1 cellular context compared by ENCODE assay signal in genomic region chrX:120652256-120652655, GRCh38. TPM values are rescaled to one million over a fixed set of nuclear protein-coding genes. Genes with fewer than 3 reads are reported as not detected.
"Had no signal": no experiment of that assay in that cellular context is flagged by ENCODE, and none has a peak within 500 bp of the region (broad histone marks: within the 10 kb centered on the region; RNA-seq: fewer than 3 reads in every experiment).

No MANE protein-coding gene starts in this region.

RNA-seq across cellular contexts. Expression of gene MCTS1, which starts 48.4 kb away (rescaled TPM):
- total RNA-seq: ascending aorta had no signal
